Comparison of ENCODE assay signal across 8 cellular contexts in the genomic region with DNA sequence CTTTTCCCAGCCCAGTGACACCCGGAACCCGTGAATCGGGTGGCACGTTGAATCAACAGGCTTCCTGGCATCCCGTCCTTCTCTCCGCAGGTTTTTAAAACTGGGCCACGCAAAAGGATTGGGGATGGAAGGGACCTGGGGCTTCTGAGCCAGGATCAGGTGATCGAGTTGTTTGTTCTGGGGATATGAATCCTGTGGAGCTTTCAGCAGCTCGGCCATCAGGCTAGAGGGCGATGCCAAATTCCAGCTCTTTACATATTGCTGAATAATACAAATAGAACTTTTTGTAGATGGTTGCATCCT. TPM values are rescaled to one million over a fixed set of nuclear protein-coding genes. Genes with fewer than 3 reads are reported as not detected.
DNase-seq lines count a peak whose midpoint lies in the region; ATAC-seq and TF ChIP-seq lines count a peak whose summit lies in the region.

No MANE protein-coding gene starts in this region.

- no peaks in the 10 kb centered on the region for H3K27me3 Mint-ChIP-seq in MCF 10A (ENCODE audit: insufficient read depth, unreplicated experiment)

- CTCF ChIA-PET in MCF 10A (lab: Yijun Ruan, JAX), result interaction anchor here (0.6 to 3.3 kb wide), 5 partner anchors 13 to 71 kb away, joined by 3 to 25 read pairs (median 4); partner anchors contain the start of gene BLTP2

- H3K9me3 Mint-ChIP-seq in MCF 10A (ENCODE audit: unreplicated experiment), result no peaks in the 10 kb centered on the region

- peak overlapping the region; percentile 97 for H3K9ac ChIP-seq in mucosa of stomach (ENCODE audit: low read length)

- POLR2A ChIA-PET in MCF 10A (lab: Yijun Ruan, JAX), result interaction anchor here (0.6 to 5.7 kb wide), 22 partner anchors 10 to 289 kb away, joined by 3 to 208 read pairs (median 9); partner anchors contain the start of genes ALDOC, BLTP2, FAM222B and NEK8

- H3K4me1 Mint-ChIP-seq in MCF 10A (ENCODE audit: insufficient read depth, unreplicated experiment), result peaks cover 47% of the 10 kb centered on the region

- TSS peak; percentile 59 for BruUV-seq in MCF 10A (replicated peaks; lab: Mats Ljungman, UMichigan)

- H3K27ac ChIP-seq in ACC112 (ENCODE audit: low read depth, low read length), result peak overlapping the region; percentile 89

- H3K4me1 ChIP-seq in ACC112 (ENCODE audit: control insufficient read depth, insufficient read depth, low read length, unreplicated experiment) (peaks cover 21% of the 10 kb centered on the region), mucosa of stomach (ENCODE audit: control insufficient read depth, insufficient read depth, low read length) (peaks cover 15% of the 10 kb centered on the region)

- intact Hi-C loops in MCF 10A (cut with micrococcal nuclease), result no loop called here

- peak overlapping the region; percentile 88 for H3K4me3 Mint-ChIP-seq in MCF 10A (ENCODE audit: unreplicated experiment)

- TF ChIP-seq CTCF in MCF 10A (IDR thresholded peaks at IDR 0.05; ENCODE audit: unreplicated experiment), result no peak

- peaks cover 43% of the 10 kb centered on the region for H3K36me3 Mint-ChIP-seq in MCF 10A (ENCODE audit: insufficient read depth, unreplicated experiment)

- DNase-seq in MCF 10A (ENCODE audit: unreplicated experiment) (no peak), NCI-H2107 treated with DMSO at 0.1 percent for 48 hours (lab: John Stamatoyannopoulos, UW; ENCODE audit: unreplicated experiment) (no peak), 8988T (no peak), left lobe of liver (ENCODE audit: low spot score) (no peak)

- H3K4me3 ChIP-seq in ACC112 (ENCODE audit: low read depth, low read length), result peak overlapping the region; percentile 97
- H3K4me3 ChIP-seq in mucosa of stomach (ENCODE audit: low read length), result peak overlapping the region; percentile 52

- peaks cover 3% of the 10 kb centered on the region; the same call in 1 of the 2 replicates for H3K36me3 ChIP-seq in ACC112 (ENCODE audit: insufficient read depth, low read length)
- H3K36me3 ChIP-seq in mucosa of stomach (ENCODE audit: control insufficient read depth, insufficient read depth, low read length), result no peaks in the 10 kb centered on the region

- peak overlapping the region; percentile 96 for H3K27ac Mint-ChIP-seq in MCF 10A (ENCODE audit: low read depth, unreplicated experiment)

- no peaks in the 10 kb centered on the region for H3K27me3 ChIP-seq in ACC112 (ENCODE audit: insufficient read depth, low read length)
- H3K27me3 ChIP-seq in mucosa of stomach (ENCODE audit: control insufficient read depth, insufficient read depth, low read length), result no peaks in the 10 kb centered on the region

- peak; percentile 7 for ATAC-seq in HG02759 (IDR thresholded peaks at IDR 0.05; ENCODE audit: unreplicated experiment)
- no peak for ATAC-seq in esophagus mucosa
- no peak for ATAC-seq in left lobe of liver

- H2AFZ ChIP-seq in ACC112 (ENCODE audit: low read length, unreplicated experiment), result peak overlapping the region; percentile 96

- H3K9me3 ChIP-seq in mucosa of stomach (ENCODE audit: control insufficient read depth, low read length), result no peaks in the 10 kb centered on the region

- H3K79me2 ChIP-seq in ACC112 (ENCODE audit: control insufficient read depth, insufficient read depth, low read length, unreplicated experiment), result peaks cover 70% of the 10 kb centered on the region

RNA-seq across cellular contexts. Expression of gene SUPT6H, which starts 0.5 kb away (rescaled TPM):
- total RNA-seq in MCF 10A (2022) (81.7 and 86.4 TPM in 2 replicates), esophagus mucosa (31.8 TPM), left lobe of liver (33.7 TPM)

RNA-seq across cellular contexts. Expression of gene SDF2, which starts 0.8 kb away (rescaled TPM):
- total RNA-seq in MCF 10A (2022) (31.4 and 31.8 TPM in 2 replicates), esophagus mucosa (29.0 TPM), left lobe of liver (24.3 TPM)

RNA-seq across cellular contexts. Expression of gene BLTP2, which starts 17.5 kb away (rescaled TPM):
- total RNA-seq in MCF 10A (2022) (119 and 126 TPM in 2 replicates), esophagus mucosa (67.9 TPM), left lobe of liver (56.9 TPM)

RNA-seq across cellular contexts. Expression of gene RSKR, which starts 48.5 kb away (rescaled TPM):
- total RNA-seq in MCF 10A (2022) (19.9 and 24.1 TPM in 2 replicates), esophagus mucosa (4.2 TPM), left lobe of liver (4.0 TPM)

RNA-seq across cellular contexts. Expression of gene PROCA1, which starts 49.2 kb away (rescaled TPM):
- 0.86 and 1.1 TPM in 2 replicates for total RNA-seq in MCF 10A (2022)
- 0.64 TPM for total RNA-seq in esophagus mucosa
- 0.73 TPM for total RNA-seq in left lobe of liver
